In genomic region chr7:71682841-71683341, GRCh38 we compare ENCODE assay signal across 13 cellular contexts.
DNase-seq lines count a peak whose midpoint lies in the region; ATAC-seq and TF ChIP-seq lines count a peak whose summit lies in the region.
"Had no signal": no experiment of that assay in that cellular context is flagged by ENCODE, and none has a peak within 500 bp of the region (broad histone marks: within the 10 kb centered on the region; RNA-seq: fewer than 3 reads in every experiment).

No MANE protein-coding gene starts in this region.

- H3K4me1 ChIP-seq in suprapubic skin, result no peaks in the 10 kb centered on the region
- H3K4me1 ChIP-seq: BLaER1 treated with 17β-estradiol and CSF1 and Interleukin-3, amounts not matched to agents 10 nM and 100 nM; gastroesophageal sphincter had no signal

- TF ChIP-seq CTCF in suprapubic skin (IDR thresholded peaks at IDR 0.05) (no peak), CD14-positive monocyte (IDR thresholded peaks at IDR 0.05) (no peak)

- 43% methylated on average over 11 of the region's 11 CpGs for WGBS in suprapubic skin

- peak; percentile 12 for ATAC-seq in left lobe of liver
- ATAC-seq: gastroesophageal sphincter, sciatic nerve had no signal

- no peaks in the 10 kb centered on the region for H3K36me3 ChIP-seq in suprapubic skin
- H3K36me3 ChIP-seq: BLaER1 treated with 17β-estradiol and CSF1 and Interleukin-3, amounts not matched to agents 10 nM and 100 nM had no signal

- H3K4me1 Mint-ChIP-seq in CD14-positive monocyte, result no peaks in the 10 kb centered on the region

- DNase-seq in NCI-H2171 treated with DMSO at 0.1 percent for 48 hours (lab: John Stamatoyannopoulos, UW) (peak; percentile 72), astrocyte of the hippocampus (ENCODE audit: low read depth, low spot score) (peak; percentile 41), left lobe of liver (ENCODE audit: low spot score) (no peak), suprapubic skin (ENCODE audit: low spot score in 2 of 2) (no peak), CD14-positive monocyte (ENCODE audit: low spot score) (no peak), activated T-cell treated with anti-CD3 and anti-CD28 coated beads for 4 hours (no peak), RKO (ENCODE audit: low spot score) (no peak)
- DNase-seq: aorta; DMS153; stimulated activated CD4-positive, alpha-beta T cell treated with anti-CD3 and anti-CD28 coated beads, Interleukin-4, amount 100 ng/mL, for 1 hour had no signal

- peak overlapping the region; percentile 1 for H3K4me3 ChIP-seq in suprapubic skin
- H3K4me3 ChIP-seq: BLaER1 treated with 17β-estradiol and CSF1 and Interleukin-3, amounts not matched to agents 10 nM and 100 nM; gastroesophageal sphincter had no signal

- intact Hi-C loops in CD14-positive monocyte (cut with micrococcal nuclease), result no loop called here

- H3K9me3 Mint-ChIP-seq in CD14-positive monocyte, result peaks cover 7 to 28% (median 12%) of the 10 kb centered on the region in 7 donors

- no peak overlapping the region for H3K27ac ChIP-seq in suprapubic skin
- H3K27ac ChIP-seq: BLaER1 treated with 17β-estradiol and CSF1 and Interleukin-3, amounts not matched to agents 10 nM and 100 nM; gastroesophageal sphincter had no signal

- no peak for TF ChIP-seq POLR2A in suprapubic skin (IDR thresholded peaks at IDR 0.05)

- peak overlapping the region in 1 of 2 donors; percentile 35 for H3K4me3 Mint-ChIP-seq in CD14-positive monocyte

- peaks cover 1 to 3% (median 2%) of the 10 kb centered on the region in 3 donors for H3K27me3 Mint-ChIP-seq in CD14-positive monocyte (ENCODE audit: low read depth in 3 of 3)

- H3K27me3 ChIP-seq in suprapubic skin, result peaks cover 6% of the 10 kb centered on the region
- H3K27me3 ChIP-seq: BLaER1 treated with 17β-estradiol and CSF1 and Interleukin-3, amounts not matched to agents 10 nM and 100 nM; gastroesophageal sphincter had no signal

- H3K27ac Mint-ChIP-seq in CD14-positive monocyte, result no peak overlapping the region

- TF ChIP-seq EP300 in suprapubic skin (IDR thresholded peaks at IDR 0.05), result no peak

- H3K9me3 ChIP-seq in suprapubic skin, result no peaks in the 10 kb centered on the region
- H3K9me3 ChIP-seq: gastroesophageal sphincter had no signal

- no peaks in the 10 kb centered on the region for H3K36me3 Mint-ChIP-seq in CD14-positive monocyte

Comparison
In these comparisons a context has a peak if more than half of its experiments do, and no peak if none do; other contexts are left out.
1. DNase-seq: peak in NCI-H2171 treated with DMSO at 0.1 percent for 48 hours (single experiment) and astrocyte of the hippocampus (single experiment); none in left lobe of liver (single experiment), suprapubic skin (0 of 2), CD14-positive monocyte (single experiment), activated T-cell treated with anti-CD3 and anti-CD28 coated beads for 4 hours (single experiment) and RKO (single experiment).